ENCODE assay signal across 10 cellular contexts in genomic region chr6:148521586-148521985, GRCh38.
A peak's percentile ranks its signal among the peaks of the same experiment; 100 is the strongest.
DNase-seq lines count a peak whose midpoint lies in the region; TF ChIP-seq lines count a peak whose summit lies in the region.
"Had no signal": no experiment of that assay in that cellular context is flagged by ENCODE, and none has a peak within 500 bp of the region (broad histone marks: within the 10 kb centered on the region; RNA-seq: fewer than 3 reads in every experiment).

No MANE protein-coding gene starts in this region.

- H3K27me3 ChIP-seq in adipocyte (replicated peaks; ENCODE audit: control insufficient read depth, insufficient read depth, low read length): no peaks in the 10 kb centered on the region
- no peaks in the 10 kb centered on the region for H3K27me3 ChIP-seq in fibroblast of lung (ENCODE audit: control insufficient read depth, insufficient read depth, low read length)

- no peaks in the 10 kb centered on the region for H3K36me3 Mint-ChIP-seq in activated T-helper 2 cell treated with anti-CD3 and anti-CD28 coated beads, Interferon-gamma antibody, Interleukin-2, Interleukin-4, amounts not matched to agents 10 μg/mL and 5 μg/mL and 100 μg/mL, durations not matched to agents 14 hours and 24 hours and 36 hours (ENCODE audit: low read depth)

- H4K20me1 ChIP-seq in fibroblast of lung (ENCODE audit: control insufficient read depth, extremely low read depth, insufficient read depth, low read length): no peaks in the 10 kb centered on the region

- H3K9me3 Mint-ChIP-seq in activated T-helper 2 cell treated with anti-CD3 and anti-CD28 coated beads, Interferon-gamma antibody, Interleukin-2, Interleukin-4, amounts not matched to agents 10 μg/mL and 5 μg/mL and 100 μg/mL, durations not matched to agents 14 hours and 24 hours and 36 hours: no peaks in the 10 kb centered on the region

- H3K27ac ChIP-seq in fibroblast of lung (ENCODE audit: insufficient read depth, low read length) (peak overlapping the region; percentile 59), skin epidermis (peak overlapping the region in 11 of 21 experiments; percentile 8 to 73 (median 37))

- no peak for TF ChIP-seq CTCF in fibroblast of lung (conservative IDR thresholded peaks at IDR 0.05 in 1 of 2, IDR thresholded peaks at IDR 0.05 in 1 of 2; ENCODE audit: low read depth in 1 of 2, low read length in 2 of 2)

- DNase-seq in HCEC 1CT: peak; percentile 79
- DNase-seq in adipocyte (ENCODE audit: low read depth): peak; percentile 78
- DNase-seq in fibroblast of lung (ENCODE audit: low read depth in 2 of 2): peak; percentile 71 to 76
- DNase-seq in activated T-helper 2 cell treated with anti-CD3 and anti-CD28 coated beads, Interferon-gamma antibody, Interleukin-2, Interleukin-4, amounts not matched to agents 10 μg/mL and 5 μg/mL and 100 μg/mL, durations not matched to agents 14 hours and 24 hours and 36 hours (ENCODE audit: low spot score): no peak
- no peak for DNase-seq in NCI-H187 treated with DMSO at 0.1 percent for 48 hours (lab: John Stamatoyannopoulos, UW)
- DNase-seq in medulla oblongata (ENCODE audit: extremely low spot score): no peak
- no peak for DNase-seq in T1000 (lab: John Stamatoyannopoulos, UW)
- DNase-seq: DMS79 treated with DMSO at 0.1 percent for 48 hours, NCI-H1436 had no signal

- H3K27me3 Mint-ChIP-seq in activated T-helper 2 cell treated with anti-CD3 and anti-CD28 coated beads, Interferon-gamma antibody, Interleukin-2, Interleukin-4, amounts not matched to agents 10 μg/mL and 5 μg/mL and 100 μg/mL, durations not matched to agents 14 hours and 24 hours and 36 hours (ENCODE audit: low read depth): no peaks in the 10 kb centered on the region

- H3K4me1 ChIP-seq in adipocyte (ENCODE audit: control insufficient read depth, insufficient read depth, low read length) (peaks cover 82% of the 10 kb centered on the region), fibroblast of lung (ENCODE audit: control insufficient read depth, extremely low read depth, insufficient read depth, low read length) (peaks cover 36% of the 10 kb centered on the region)

- H2AFZ ChIP-seq in fibroblast of lung (ENCODE audit: low read length): no peak overlapping the region

- no peak overlapping the region for H3K27ac Mint-ChIP-seq in activated T-helper 2 cell treated with anti-CD3 and anti-CD28 coated beads, Interferon-gamma antibody, Interleukin-2, Interleukin-4, amounts not matched to agents 10 μg/mL and 5 μg/mL and 100 μg/mL, durations not matched to agents 14 hours and 24 hours and 36 hours

- H3K9me3 ChIP-seq in adipocyte (ENCODE audit: control insufficient read depth, low read length) (no peaks in the 10 kb centered on the region), fibroblast of lung (ENCODE audit: control insufficient read depth, insufficient read depth, low read depth, low read length) (no peaks in the 10 kb centered on the region)

- H3K4me1 Mint-ChIP-seq in activated T-helper 2 cell treated with anti-CD3 and anti-CD28 coated beads, Interferon-gamma antibody, Interleukin-2, Interleukin-4, amounts not matched to agents 10 μg/mL and 5 μg/mL and 100 μg/mL, durations not matched to agents 14 hours and 24 hours and 36 hours (ENCODE audit: low read depth): no peaks in the 10 kb centered on the region

- H3K36me3 ChIP-seq in adipocyte (ENCODE audit: control insufficient read depth, insufficient read depth, low read length, severe bottlenecking): peaks cover 70% of the 10 kb centered on the region
- H3K36me3 ChIP-seq in fibroblast of lung (ENCODE audit: control insufficient read depth, insufficient read depth, low read length): peaks cover 14% of the 10 kb centered on the region

- H3K4me2 ChIP-seq in fibroblast of lung (ENCODE audit: extremely low read depth, insufficient read depth, low read length): peak overlapping the region; percentile 41

- H3K9ac ChIP-seq in adipocyte (ENCODE audit: low read length) (peak overlapping the region; percentile 41), fibroblast of lung (ENCODE audit: insufficient read depth, low read length) (no peak overlapping the region)

- H3K4me3 Mint-ChIP-seq in activated T-helper 2 cell treated with anti-CD3 and anti-CD28 coated beads, Interferon-gamma antibody, Interleukin-2, Interleukin-4, amounts not matched to agents 10 μg/mL and 5 μg/mL and 100 μg/mL, durations not matched to agents 14 hours and 24 hours and 36 hours (ENCODE audit: low read depth): no peak overlapping the region

- H3K4me3 ChIP-seq in adipocyte (ENCODE audit: low read length): peak overlapping the region; percentile 13
- no peak overlapping the region for H3K4me3 ChIP-seq in fibroblast of lung (replicated peaks in 1 of 4; ENCODE audit: control extremely low read depth in 1 of 4, insufficient read depth in 1 of 4, low read depth in 3 of 4, low read length in 4 of 4)
- H3K4me3 ChIP-seq in skin epidermis: no peak overlapping the region

- no peaks in the 10 kb centered on the region for H3K79me2 ChIP-seq in fibroblast of lung (ENCODE audit: control insufficient read depth, insufficient read depth, low read length)

- intact Hi-C loops in activated T-helper 2 cell treated with anti-CD3 and anti-CD28 coated beads, Interferon-gamma antibody, Interleukin-2, Interleukin-4, amounts not matched to agents 10 μg/mL and 5 μg/mL and 100 μg/mL, durations not matched to agents 14 hours and 24 hours and 36 hours (cut with micrococcal nuclease): no loop called here

Comparison
In these comparisons a context has a peak if more than half of its experiments do, and no peak if none do; other contexts are left out.
1. DNase-seq: peak in HCEC 1CT (single experiment), adipocyte (single experiment) and fibroblast of lung (2 of 2); none in activated T-helper 2 cell treated with anti-CD3 and anti-CD28 coated beads, Interferon-gamma antibody, Interleukin-2, Interleukin-4, amounts not matched to agents 10 μg/mL and 5 μg/mL and 100 μg/mL, durations not matched to agents 14 hours and 24 hours and 36 hours (single experiment), NCI-H187 treated with DMSO at 0.1 percent for 48 hours (single experiment), medulla oblongata (single experiment) and T1000 (single experiment).